Comparison of ENCODE assay signal across 17 cellular contexts in the genomic region with DNA sequence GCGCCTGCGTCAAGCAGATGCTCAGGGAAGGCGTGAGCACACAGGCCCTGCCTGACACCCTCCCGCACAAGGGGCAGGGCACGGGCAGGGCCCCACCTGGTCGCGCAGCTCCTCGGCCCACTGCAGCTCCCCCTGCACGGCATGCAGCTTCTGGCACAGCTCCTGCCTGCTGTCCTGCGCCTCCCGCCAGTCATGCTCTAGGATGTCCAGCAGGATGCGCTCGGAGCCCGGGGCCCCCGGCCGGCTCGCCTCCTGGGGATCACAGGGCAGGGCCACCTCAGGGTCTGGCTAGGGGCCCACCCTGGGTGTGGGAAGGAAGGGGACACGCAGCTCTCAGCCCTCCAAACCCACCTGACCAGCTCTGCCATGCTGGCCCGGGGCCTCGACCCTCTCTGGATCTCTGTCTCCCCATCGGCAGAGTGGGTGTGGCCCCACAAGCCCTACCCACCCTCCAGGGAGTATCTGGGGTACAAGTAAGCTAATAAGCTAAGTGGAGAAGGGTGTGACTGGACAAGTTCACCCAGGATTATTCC. TPM values are rescaled to one million over a fixed set of nuclear protein-coding genes. Genes with fewer than 3 reads are reported as not detected.
A peak's percentile ranks its signal among the peaks of the same experiment; 100 is the strongest.
DNase-seq lines count a peak whose midpoint lies in the region; ATAC-seq and TF ChIP-seq lines count a peak whose summit lies in the region.
"Had no signal": no experiment of that assay in that cellular context is flagged by ENCODE, and none has a peak within 500 bp of the region (broad histone marks: within the 10 kb centered on the region; RNA-seq: fewer than 3 reads in every experiment).

No MANE protein-coding gene starts in this region.

- DNase-seq in Peyer's patch (no peak), endodermal cell (no peak), lower lobe of right lung (no peak), stomach (no peak), natural killer cell (no peak), Kasumi-1 (lab: John Stamatoyannopoulos, UW) (no peak)
- DNase-seq: activated CD4-positive, alpha-beta T cell treated with anti-CD3 and anti-CD28 coated beads, Interleukin-2, amount 50 U/mL, for 4 hours; GOT3; midbrain; PC-3; retina; T-helper 2 cell had no signal

- peak overlapping the region; percentile 13 to 56 (median 42) for H3K27ac ChIP-seq in Peyer's patch
- no peak overlapping the region for H3K27ac ChIP-seq in endodermal cell (ENCODE audit: low read depth, low read length)
- H3K27ac ChIP-seq in lower lobe of right lung, result peak overlapping the region; percentile 73
- peak overlapping the region; percentile 43 to 56 (median 49) for H3K27ac ChIP-seq in stomach
- H3K27ac ChIP-seq: C4-2B had no signal

- ATAC-seq in lower lobe of right lung (peak; percentile 6 to 12), HG02678 (IDR thresholded peaks at IDR 0.05; ENCODE audit: unreplicated experiment) (no peak), natural killer cell (no peak), GM19467 (IDR thresholded peaks at IDR 0.05; ENCODE audit: unreplicated experiment) (no peak)
- ATAC-seq: activated T-helper 17 cell treated with anti-CD3 and anti-CD28 coated beads, Interleukin-2, amount 50 U/mL, for 72 hours; PC-3 had no signal

- H3K27me3 Mint-ChIP-seq in endodermal cell (ENCODE audit: insufficient read depth), result no peaks in the 10 kb centered on the region
- H3K27me3 Mint-ChIP-seq in natural killer cell (ENCODE audit: low read depth in 2 of 2), result peaks cover 0 to 4% of the 10 kb centered on the region in 2 donors
- H3K27me3 Mint-ChIP-seq: activated T-helper 17 cell treated with anti-CD3 and anti-CD28 coated beads, Interleukin-2, amount 50 U/mL, for 72 hours; stimulated activated naive CD8-positive, alpha-beta T cell treated with anti-CD3 and anti-CD28 coated beads, Interleukin-15, Interleukin-2, amounts not matched to agents 100 ng/mL and 50 ng/mL, for 24 hours had no signal

- no peaks in the 10 kb centered on the region for H3K9me3 ChIP-seq in Peyer's patch
- no peaks in the 10 kb centered on the region for H3K9me3 ChIP-seq in endodermal cell (ENCODE audit: control insufficient read depth, low read length)
- no peaks in the 10 kb centered on the region for H3K9me3 ChIP-seq in lower lobe of right lung
- no peaks in the 10 kb centered on the region for H3K9me3 ChIP-seq in stomach

- TF ChIP-seq CTCF in Peyer's patch (IDR thresholded peaks at IDR 0.05) (peak in 3 of 6 experiments; percentile 3 to 29 (median 10)), endodermal cell (conservative IDR thresholded peaks at IDR 0.05) (peak; percentile 32), lower lobe of right lung (IDR thresholded peaks at IDR 0.05) (peak; percentile 36), stomach (IDR thresholded peaks at IDR 0.05) (no peak), natural killer cell (IDR thresholded peaks at IDR 0.05) (no peak)

- peaks cover 10% of the 10 kb centered on the region for H3K4me1 Mint-ChIP-seq in endodermal cell
- no peaks in the 10 kb centered on the region for H3K4me1 Mint-ChIP-seq in natural killer cell
- H3K4me1 Mint-ChIP-seq: activated T-helper 17 cell treated with anti-CD3 and anti-CD28 coated beads, Interleukin-2, amount 50 U/mL, for 72 hours had no signal

- no peak for TF ChIP-seq POLR2A in Peyer's patch (IDR thresholded peaks at IDR 0.05)
- no peak for TF ChIP-seq POLR2A in stomach (IDR thresholded peaks at IDR 0.05)

- no peak overlapping the region for H3K4me3 Mint-ChIP-seq in endodermal cell
- H3K4me3 Mint-ChIP-seq in natural killer cell, result no peak overlapping the region
- H3K4me3 Mint-ChIP-seq: activated T-helper 17 cell treated with anti-CD3 and anti-CD28 coated beads, Interleukin-2, amount 50 U/mL, for 72 hours; stimulated activated naive CD8-positive, alpha-beta T cell treated with anti-CD3 and anti-CD28 coated beads, Interleukin-15, Interleukin-2, amounts not matched to agents 100 ng/mL and 50 ng/mL, for 24 hours had no signal

- no peak for TF ChIP-seq EP300 in stomach (IDR thresholded peaks at IDR 0.05)

- H3K9me3 Mint-ChIP-seq in endodermal cell (no peaks in the 10 kb centered on the region), natural killer cell (no peaks in the 10 kb centered on the region)
- H3K9me3 Mint-ChIP-seq: activated T-helper 17 cell treated with anti-CD3 and anti-CD28 coated beads, Interleukin-2, amount 50 U/mL, for 72 hours; stimulated activated naive CD8-positive, alpha-beta T cell treated with anti-CD3 and anti-CD28 coated beads, Interleukin-15, Interleukin-2, amounts not matched to agents 100 ng/mL and 50 ng/mL, for 24 hours had no signal

- H3K4me1 ChIP-seq in Peyer's patch (peaks cover 0 to 65% (median 0%) of the 10 kb centered on the region in 4 donors), endodermal cell (ENCODE audit: control insufficient read depth, insufficient read depth, low read length) (peaks cover 3% of the 10 kb centered on the region), lower lobe of right lung (peaks cover 45% of the 10 kb centered on the region), stomach (peaks cover 16 to 61% (median 44%) of the 10 kb centered on the region in 4 donors)

- intact Hi-C loops in lower lobe of right lung (cut with DNase I), result no loop called here
- intact Hi-C loops in stomach (cut with DNase I; ENCODE audit: low total_unique reads), result no loop called here
- intact Hi-C loops in natural killer cell (cut with micrococcal nuclease), result no loop called here

- H3K4me3 ChIP-seq in Peyer's patch, result no peak overlapping the region
- H3K4me3 ChIP-seq in endodermal cell (ENCODE audit: low read length), result no peak overlapping the region
- H3K4me3 ChIP-seq in lower lobe of right lung, result no peak overlapping the region
- H3K4me3 ChIP-seq in stomach, result no peak overlapping the region

- 91 to 93% methylated on average over 6 to 20 of the region's 21 CpGs for WGBS in endodermal cell (ENCODE audit: insufficient coverage in 1 of 2, insufficient read length in 1 of 2), 2 experiments
- 40 to 70% (median 56%) methylated on average over 1 to 21 of the region's 21 CpGs for WGBS in stomach, 5 donors

- no peak overlapping the region for H3K9ac ChIP-seq in endodermal cell (ENCODE audit: extremely low read depth, low read length, poor library complexity, severe bottlenecking)

- H3K36me3 ChIP-seq in Peyer's patch (peaks cover 0 to 40% (median 0%) of the 10 kb centered on the region in 3 donors), endodermal cell (ENCODE audit: control insufficient read depth, insufficient read depth, low read length) (no peaks in the 10 kb centered on the region), lower lobe of right lung (peaks cover 19% of the 10 kb centered on the region), stomach (peaks cover 5 to 27% (median 24%) of the 10 kb centered on the region in 4 donors)

- H3K27me3 ChIP-seq in Peyer's patch (no peaks in the 10 kb centered on the region), endodermal cell (ENCODE audit: control insufficient read depth, insufficient read depth, low read length, poor library complexity, severe bottlenecking) (no peaks in the 10 kb centered on the region), lower lobe of right lung (ENCODE audit: low read depth) (no peaks in the 10 kb centered on the region), stomach (peaks cover 0 to 9% (median 0%) of the 10 kb centered on the region in 3 donors)

- H3K27ac Mint-ChIP-seq in endodermal cell, result peak overlapping the region; percentile 52
- H3K27ac Mint-ChIP-seq in natural killer cell, result no peak overlapping the region
- H3K27ac Mint-ChIP-seq: activated T-helper 17 cell treated with anti-CD3 and anti-CD28 coated beads, Interleukin-2, amount 50 U/mL, for 72 hours; stimulated activated naive CD8-positive, alpha-beta T cell treated with anti-CD3 and anti-CD28 coated beads, Interleukin-15, Interleukin-2, amounts not matched to agents 100 ng/mL and 50 ng/mL, for 24 hours had no signal

- H3K36me3 Mint-ChIP-seq in endodermal cell (ENCODE audit: low read depth) (peaks cover 18% of the 10 kb centered on the region), natural killer cell (no peaks in the 10 kb centered on the region)

RNA-seq across cellular contexts. Expression of gene CARD10, which starts 10.7 kb away (rescaled TPM):
- total RNA-seq in Peyer's patch (100 to 1,000 TPM in 3 of 4 donors, 10 to 100 TPM in 1; 74.3 to 142 (median 123) TPM), endodermal cell (10 to 100 TPM; 20.3 to 24.4 TPM), lower lobe of right lung (14.9 TPM), stomach (100 to 1,000 TPM in 1 of 5 donors, 10 to 100 TPM in 2, 1 to 10 TPM in 2; 5.5 to 120 (median 28.4) TPM), natural killer cell (under 1 TPM; 0.09 to 0.16 (median 0.10) TPM)
- 4.8 TPM for polyA plus RNA-seq in endodermal cell (2013, experiment 1 of 2)
- polyA plus RNA-seq in endodermal cell (2013, experiment 2 of 2), result 6.1 TPM
- 10 to 100 TPM; 11.3 to 17.8 (median 13.6) TPM for polyA plus RNA-seq in stomach

RNA-seq across cellular contexts. Expression of gene MFNG, which starts 22.3 kb away (rescaled TPM):
- total RNA-seq in Peyer's patch (10 to 100 TPM; 12.4 to 47.0 (median 26.5) TPM), endodermal cell (1 to 10 TPM; 1.9 to 6.6 TPM), lower lobe of right lung (71.0 TPM), stomach (10 to 100 TPM in 3 of 5 donors, 1 to 10 TPM in 2; 1.7 to 86.4 (median 11.2) TPM), natural killer cell (100 to 1,000 TPM in 2 of 3 donors, 10 to 100 TPM in 1; 75.3 to 111 (median 110) TPM)
- 25.3 TPM for polyA plus RNA-seq in endodermal cell (2013, experiment 1 of 2)
- polyA plus RNA-seq in endodermal cell (2013, experiment 2 of 2), result 22.9 TPM
- 10 to 100 TPM in 1 of 3 donors, 1 to 10 TPM in 2; 3.8 to 10.2 (median 6.7) TPM for polyA plus RNA-seq in stomach

RNA-seq across cellular contexts. Expression of gene CDC42EP1, which starts 51.8 kb away (rescaled TPM):
- total RNA-seq in Peyer's patch (10 to 100 TPM; 22.3 to 41.0 (median 34.7) TPM), endodermal cell (10 to 100 TPM; 45.0 to 45.1 TPM), lower lobe of right lung (46.0 TPM), stomach (100 to 1,000 TPM in 2 of 5 donors, 10 to 100 TPM in 3; 28.6 to 195 (median 66.3) TPM), natural killer cell (under 1 TPM in 2 of 3 donors, not detected in 1; 0.27 to 0.78 TPM)
- 22.1 TPM for polyA plus RNA-seq in endodermal cell (2013, experiment 1 of 2)
- polyA plus RNA-seq in endodermal cell (2013, experiment 2 of 2), result 22.6 TPM
- 100 to 1,000 TPM in 1 of 3 donors, 10 to 100 TPM in 2; 70.2 to 112 (median 90.1) TPM for polyA plus RNA-seq in stomach

Comparison
In these comparisons a context has a peak if more than half of its experiments do, and no peak if none do; other contexts are left out.
1. CTCF ChIP-seq: peak in endodermal cell (single experiment) and lower lobe of right lung (single experiment); none in stomach (0 of 7) and natural killer cell (single experiment).
2. ATAC-seq: peak in lower lobe of right lung (2 of 2); none in HG02678 (single experiment), natural killer cell (0 of 3) and GM19467 (single experiment).
3. RNA of gene CARD10, which starts 10.7 kb away (total RNA-seq): 74.3 to 142 TPM in Peyer's patch, 5.5 to 120 TPM in stomach, 20.3 to 24.4 TPM in endodermal cell and 14.9 TPM in lower lobe of right lung (single experiment); 0.09 to 0.16 TPM in natural killer cell; every median in the first group is over 4 times any median in the second.
4. RNA of gene CDC42EP1, which starts 51.8 kb away (total RNA-seq): 28.6 to 195 TPM in stomach, 46.0 TPM in lower lobe of right lung (single experiment), 45.0 to 45.1 TPM in endodermal cell and 22.3 to 41.0 TPM in Peyer's patch; 0.27 to 0.78 TPM in natural killer cell; every median in the first group is over 10 times any median in the second.